Comparison of ENCODE assay signal across 17 cellular contexts in the genomic region with DNA sequence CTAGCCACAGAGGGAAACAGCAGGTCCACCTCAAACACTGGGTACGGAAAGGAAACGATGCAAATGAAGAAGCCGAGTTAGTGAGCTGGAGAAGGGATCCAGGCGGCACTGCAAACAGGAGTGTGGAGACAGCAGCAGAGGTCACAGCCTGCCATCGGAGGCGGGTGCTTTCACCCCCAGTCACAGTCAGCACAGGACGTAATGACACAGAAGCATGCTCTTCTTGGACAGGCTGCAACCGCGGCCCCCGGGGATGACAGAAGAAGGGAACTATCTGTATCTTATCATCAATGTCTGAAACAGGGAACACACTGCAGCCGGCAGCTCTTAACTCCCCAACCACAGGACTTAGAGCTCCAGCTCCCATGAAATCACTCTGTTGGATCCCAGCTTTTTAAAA. TPM values are rescaled to one million over a fixed set of nuclear protein-coding genes. Genes with fewer than 3 reads are reported as not detected.
"Had no signal": no experiment of that assay in that cellular context is flagged by ENCODE, and none has a peak within 500 bp of the region (broad histone marks: within the 10 kb centered on the region; RNA-seq: fewer than 3 reads in every experiment).

No MANE protein-coding gene starts in this region.

- H3K27ac ChIP-seq: esophagus squamous epithelium, neural progenitor cell, pancreas, upper lobe of left lung had no signal

- H3K4me1 ChIP-seq: upper lobe of left lung had no signal

- H3K27me3 ChIP-seq: adrenal gland, esophagus squamous epithelium, neural progenitor cell, pancreas, upper lobe of left lung had no signal

- DNase-seq: activated CD4-positive, CD25-positive, alpha-beta regulatory T cell treated with anti-CD3 and anti-CD28 coated beads, Interleukin-2, amount 50 U/mL, for 72 hours; activated naive CD4-positive, alpha-beta T cell treated with anti-CD3 and anti-CD28 coated beads, Interleukin-2, amount 50 U/mL, for 16 hours; effector CD4-positive, alpha-beta T cell; esophagus squamous epithelium; left colon; midbrain; stimulated activated CD4-positive, alpha-beta T cell treated with anti-CD3 and anti-CD28 coated beads, Interleukin-4, amount 100 ng/mL, for 24 hours; stimulated activated naive CD4-positive, alpha-beta T cell; upper lobe of left lung had no signal

- H3K36me3 ChIP-seq: neural progenitor cell had no signal

- ATAC-seq: left colon, pancreas had no signal

- H3K9me3 ChIP-seq: adrenal gland, esophagus squamous epithelium, pancreas, upper lobe of left lung had no signal

- H3K4me3 ChIP-seq: adrenal gland, esophagus squamous epithelium, neural progenitor cell, pancreas, upper lobe of left lung had no signal

RNA-seq across cellular contexts. Expression of a gene that starts 16.1 kb away (rescaled TPM):
- total RNA-seq: endothelial cell of umbilical vein; esophagus squamous epithelium; fibroblast of villous mesenchyme; left colon; lung microvascular endothelial cell; skeletal muscle tissue; T-helper 2 cell treated with Interferon-gamma antibody and Interleukin-4, amounts not matched to agents 100 ng/mL and 5 ng/mL, for 36 hours; upper lobe of left lung had no signal
- polyA plus RNA-seq: endothelial cell of umbilical vein had no signal
